ENCODE assay signal across 1 cellular context in genomic region chr6:121780325-121781313, GRCh38.
TF ChIP-seq lines count a peak whose summit lies in the region.

No MANE protein-coding gene starts in this region.

TF ChIP-seq in HepG2, 621 proteins besides CTCF, POLR2A, EP300 and RAD21 (continued from another document):
- TF ChIP-seq ZNF646 (CRISPR knock-in tag; IDR thresholded peaks at IDR 0.05) = no peak
- TF ChIP-seq ZNF724P (CRISPR knock-in tag; IDR thresholded peaks at IDR 0.05; ENCODE audit: borderline replicate concordance) = no peak
- TF ChIP-seq BCLAF1 (IDR thresholded peaks at IDR 0.05) = no peak
- no peak for TF ChIP-seq FOXO4 (CRISPR knock-in tag; conservative IDR thresholded peaks at IDR 0.05)
